Comparison of ENCODE assay signal across 16 cellular contexts in genomic region chr1:218755128-218755527, GRCh38.
"Had no signal": no experiment of that assay in that cellular context is flagged by ENCODE, and none has a peak within 500 bp of the region (broad histone marks: within the 10 kb centered on the region; RNA-seq: fewer than 3 reads in every experiment).

No MANE protein-coding gene starts in this region.

- H3K9me3 Mint-ChIP-seq: activated B cell treated with CpG ODN at 0.5 μM for 24 hours; activated CD4-positive, alpha-beta T cell treated with anti-CD3 and anti-CD28 coated beads, Interleukin-2, amount 10 ng/mL, durations not matched to agents 24 days and 14 days; memory B cell; type B pancreatic cell had no signal

- H3K36me3 ChIP-seq: cardiac muscle cell, esophagus squamous epithelium, left lung, suprapubic skin had no signal

- H3K27me3 Mint-ChIP-seq: activated B cell treated with CpG ODN at 0.5 μM for 24 hours; activated CD4-positive, alpha-beta T cell treated with anti-CD3 and anti-CD28 coated beads, Interleukin-2, amount 10 ng/mL, durations not matched to agents 24 days and 14 days; activated naive CD4-positive, alpha-beta T cell treated with anti-CD3 and anti-CD28 coated beads, Interleukin-2, amount 10 ng/mL, durations not matched to agents 7 days and 5 days; memory B cell; type B pancreatic cell had no signal

- H3K27me3 ChIP-seq: cardiac muscle cell, esophagus squamous epithelium, foreskin keratinocyte, left lung, suprapubic skin had no signal

- H3K27ac ChIP-seq: cardiac muscle cell, esophagus squamous epithelium, foreskin keratinocyte, left lung, psoas muscle, suprapubic skin had no signal

- H3K36me3 Mint-ChIP-seq: activated naive CD4-positive, alpha-beta T cell treated with anti-CD3 and anti-CD28 coated beads, Interleukin-2, amount 10 ng/mL, durations not matched to agents 7 days and 5 days; memory B cell had no signal

- H3K4me3 Mint-ChIP-seq: activated B cell treated with CpG ODN at 0.5 μM for 24 hours; activated CD4-positive, alpha-beta T cell treated with anti-CD3 and anti-CD28 coated beads, Interleukin-2, amount 10 ng/mL, durations not matched to agents 24 days and 14 days; activated naive CD4-positive, alpha-beta T cell treated with anti-CD3 and anti-CD28 coated beads, Interleukin-2, amount 10 ng/mL, durations not matched to agents 7 days and 5 days; memory B cell; nephron; type B pancreatic cell had no signal

- H3K4me3 ChIP-seq: cardiac muscle cell, esophagus squamous epithelium, left lung, psoas muscle, suprapubic skin had no signal

- DNase-seq: activated B cell treated with CpG ODN at 0.5 μM for 24 hours; activated CD4-positive, alpha-beta T cell treated with anti-CD3 and anti-CD28 coated beads, Interleukin-2, amount 10 ng/mL, durations not matched to agents 24 days and 14 days; activated naive CD4-positive, alpha-beta T cell treated with anti-CD3 and anti-CD28 coated beads, Interleukin-2, amount 10 ng/mL, durations not matched to agents 7 days and 5 days; esophagus squamous epithelium; foreskin keratinocyte; head of caudate nucleus; left lung; psoas muscle; stimulated activated CD4-positive, alpha-beta T cell treated with anti-CD3 and anti-CD28 coated beads, Interleukin-4, amount 100 ng/mL, for 1 hour; stimulated activated CD8-positive, alpha-beta memory T cell treated with anti-CD3 and anti-CD28 coated beads, Interleukin-4, amount 100 ng/mL, for 48 hours; stimulated activated naive CD8-positive, alpha-beta T cell treated with anti-CD3 and anti-CD28 coated beads, Interleukin-15, Interleukin-2, amounts not matched to agents 100 U/mL and 50 U/mL, for 24 hours had no signal

- H3K27ac Mint-ChIP-seq: activated B cell treated with CpG ODN at 0.5 μM for 24 hours; activated CD4-positive, alpha-beta T cell treated with anti-CD3 and anti-CD28 coated beads, Interleukin-2, amount 10 ng/mL, durations not matched to agents 24 days and 14 days; activated naive CD4-positive, alpha-beta T cell treated with anti-CD3 and anti-CD28 coated beads, Interleukin-2, amount 10 ng/mL, durations not matched to agents 7 days and 5 days; memory B cell; nephron; type B pancreatic cell had no signal

- H3K4me1 Mint-ChIP-seq: activated B cell treated with CpG ODN at 0.5 μM for 24 hours; activated CD4-positive, alpha-beta T cell treated with anti-CD3 and anti-CD28 coated beads, Interleukin-2, amount 10 ng/mL, durations not matched to agents 24 days and 14 days; activated naive CD4-positive, alpha-beta T cell treated with anti-CD3 and anti-CD28 coated beads, Interleukin-2, amount 10 ng/mL, durations not matched to agents 7 days and 5 days; memory B cell had no signal

- H3K4me1 ChIP-seq: esophagus squamous epithelium, foreskin keratinocyte, left lung, psoas muscle, suprapubic skin had no signal

- H3K9me3 ChIP-seq: esophagus squamous epithelium, psoas muscle, suprapubic skin had no signal
